In the genomic region with DNA sequence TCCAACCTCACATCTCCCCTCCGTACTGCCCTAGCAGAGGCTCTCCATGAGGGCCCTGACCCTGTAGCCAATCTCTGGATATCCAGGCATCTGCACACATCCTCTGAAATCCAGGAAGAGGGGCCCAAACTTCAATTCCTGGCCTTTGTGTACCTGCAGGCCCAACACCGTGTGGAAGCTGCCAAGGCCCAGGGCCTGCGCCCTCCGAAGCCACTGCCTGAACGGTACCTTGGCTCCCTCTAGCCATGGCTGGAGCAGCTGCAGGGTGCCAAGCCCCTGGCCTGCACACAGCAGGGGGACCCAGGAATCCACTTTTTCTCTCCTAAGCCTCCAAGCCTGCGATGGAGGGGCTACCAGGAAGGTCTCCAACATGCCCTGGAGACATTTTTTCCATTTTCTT, we compare ENCODE assay signal across 15 cellular contexts.
"Had no signal": no experiment of that assay in that cellular context is flagged by ENCODE, and none has a peak within 500 bp of the region (broad histone marks: within the 10 kb centered on the region; RNA-seq: fewer than 3 reads in every experiment).

No MANE protein-coding gene starts in this region.

- FAIRE-seq: keratinocyte had no signal

- H3K27me3 ChIP-seq: adrenal gland, transverse colon, vagina had no signal

- H3K9me3 ChIP-seq: adrenal gland, transverse colon, vagina had no signal

- H3K27ac ChIP-seq: adrenal gland, transverse colon, vagina had no signal

- DNase-seq: activated CD4-positive, alpha-beta memory T cell treated with anti-CD3 and anti-CD28 coated beads, Interleukin-2, amount 10 ng/mL, durations not matched to agents 7 days and 5 days; activated CD4-positive, alpha-beta T cell treated with anti-CD3 and anti-CD28 coated beads for 4 hours; activated effector memory CD4-positive, alpha-beta T cell treated with anti-CD3 and anti-CD28 coated beads, Interleukin-2, amount 50 U/mL, for 16 hours; activated T-cell treated with anti-CD3 and anti-CD28 coated beads, Interleukin-2, amount 50 U/mL, for 4 hours; adrenal gland; mesendoderm; nephron progenitor cell; stimulated activated CD4-positive, alpha-beta T cell treated with anti-CD3 and anti-CD28 coated beads, Interleukin-4, amount 100 ng/mL, for 4 hours; stimulated activated CD8-positive, alpha-beta memory T cell treated with anti-CD3 and anti-CD28 coated beads, Interleukin-4, amount 100 ng/mL, for 48 hours; stimulated activated naive CD4-positive, alpha-beta T cell treated with Interleukin-2 at 50 U/mL for 16 hours; substantia nigra; transverse colon had no signal

- H3K4me1 ChIP-seq: adrenal gland, transverse colon, vagina had no signal

- ATAC-seq: activated T-cell treated with anti-CD3 and anti-CD28 coated beads, Interleukin-2, amount 50 U/mL, for 4 hours had no signal

- H3K4me2 ChIP-seq: smooth muscle cell had no signal

- H3K36me3 ChIP-seq: adrenal gland, transverse colon, vagina had no signal

- H3K4me3 ChIP-seq: adrenal gland, smooth muscle cell, transverse colon, vagina had no signal
